17 cellular contexts compared by ENCODE assay signal in genomic region chr16:84183911-84184310, GRCh38. TPM values are rescaled to one million over a fixed set of nuclear protein-coding genes. Genes with fewer than 3 reads are reported as not detected.
DNase-seq lines count a peak whose midpoint lies in the region; ATAC-seq, FAIRE-seq and TF ChIP-seq lines count a peak whose summit lies in the region.
"Had no signal": no experiment of that assay in that cellular context is flagged by ENCODE, and none has a peak within 500 bp of the region (broad histone marks: within the 10 kb centered on the region; RNA-seq: fewer than 3 reads in every experiment).

No MANE protein-coding gene starts in this region.

- DNase-seq in DMS 273 (lab: John Stamatoyannopoulos, UW; ENCODE audit: unreplicated experiment): peak; percentile 25
- no peak for DNase-seq in DMS 273 treated with DMSO at 0.1 percent for 48 hours (lab: John Stamatoyannopoulos, UW)
- no peak for DNase-seq in PC-9
- DNase-seq in fibroblast of mammary gland (ENCODE audit: low read depth): no peak
- DNase-seq in stimulated activated effector memory CD8-positive, alpha-beta T cell treated with anti-CD3 and anti-CD28 coated beads, Interleukin-12 subunit alpha, Interleukin-12 subunit beta, amount 100 ng/mL, for 72 hours (ENCODE audit: low spot score in 2 of 2): no peak
- DNase-seq in HK-2 (ENCODE audit: unreplicated experiment): no peak
- DNase-seq in esophagus squamous epithelium (lab: John Stamatoyannopoulos, UW): no peak
- DNase-seq in D721Med (ENCODE audit: insufficient read length, low spot score): no peak
- DNase-seq: activated CD8-positive, alpha-beta memory T cell treated with anti-CD3 and anti-CD28 coated beads, Interleukin-2, amount 50 U/mL, for 48 hours; DMS79; erythroblast; NCI-H748 treated with DMSO at 0.1 percent for 48 hours had no signal

- POLR2A ChIA-PET in PC-9 (lab: Charles Lee; ENCODE audit: unreplicated experiment): no interaction called here

- no peaks in the 10 kb centered on the region for H3K9me3 Mint-ChIP-seq in stimulated activated effector memory CD8-positive, alpha-beta T cell treated with anti-CD3 and anti-CD28 coated beads, Interleukin-12 subunit alpha, Interleukin-12 subunit beta, amount 100 ng/mL, for 72 hours

- H3K27me3 ChIP-seq in PC-9 (ENCODE audit: insufficient read depth, low read depth) (no peaks in the 10 kb centered on the region), esophagus squamous epithelium (no peaks in the 10 kb centered on the region)
- H3K27me3 ChIP-seq: ascending aorta, right lobe of liver, suprapubic skin had no signal

- no peak overlapping the region for H3K4me3 ChIP-seq in PC-9
- no peak overlapping the region for H3K4me3 ChIP-seq in fibroblast of mammary gland (ENCODE audit: control insufficient read depth, low read depth, low read length)
- H3K4me3 ChIP-seq in esophagus squamous epithelium: no peak overlapping the region
- H3K4me3 ChIP-seq: ascending aorta, right lobe of liver, suprapubic skin had no signal

- H3K9me3 ChIP-seq in PC-9 (ENCODE audit: insufficient read depth, low read depth) (no peaks in the 10 kb centered on the region), esophagus squamous epithelium (no peaks in the 10 kb centered on the region)
- H3K9me3 ChIP-seq: ascending aorta, right lobe of liver, suprapubic skin had no signal

- peak overlapping the region; percentile 70 for H3K27ac Mint-ChIP-seq in stimulated activated effector memory CD8-positive, alpha-beta T cell treated with anti-CD3 and anti-CD28 coated beads, Interleukin-12 subunit alpha, Interleukin-12 subunit beta, amount 100 ng/mL, for 72 hours

- peaks cover 1% of the 10 kb centered on the region; the same call in 1 of the 2 replicates for H3F3A ChIP-seq in PC-9 (ENCODE audit: insufficient read depth, low read depth)

- H3K36me3 Mint-ChIP-seq in stimulated activated effector memory CD8-positive, alpha-beta T cell treated with anti-CD3 and anti-CD28 coated beads, Interleukin-12 subunit alpha, Interleukin-12 subunit beta, amount 100 ng/mL, for 72 hours: peaks cover 28% of the 10 kb centered on the region

- ATAC-seq in stimulated activated effector memory CD8-positive, alpha-beta T cell treated with anti-CD3 and anti-CD28 coated beads, Interleukin-12 subunit alpha, Interleukin-12 subunit beta, amount 100 ng/mL, for 72 hours: no peak

- TF ChIP-seq POLR2A in esophagus squamous epithelium (IDR thresholded peaks at IDR 0.05): no peak

- BruUV-seq in PC-9 (replicated peaks; lab: Mats Ljungman, UMichigan): no TSS peak

- peaks cover 3% of the 10 kb centered on the region; the same call in 1 of the 2 replicates for H4K20me1 ChIP-seq in PC-9 (ENCODE audit: insufficient read depth)

- peaks cover 34% of the 10 kb centered on the region for H3K79me2 ChIP-seq in PC-9 (ENCODE audit: low read depth)

- H3K4me2 ChIP-seq in PC-9: no peak overlapping the region

- peak; percentile 66 for TF ChIP-seq CTCF in PC-9 (conservative IDR thresholded peaks at IDR 0.05)
- peak; percentile 37 for TF ChIP-seq CTCF in fibroblast of mammary gland (conservative IDR thresholded peaks at IDR 0.05; ENCODE audit: control insufficient read depth, insufficient read depth, low read depth, low read length)
- TF ChIP-seq CTCF in esophagus squamous epithelium (IDR thresholded peaks at IDR 0.05): peak in 3 of 6 experiments; percentile 9 to 48 (median 15)
- TF ChIP-seq CTCF in D721Med (IDR thresholded peaks at IDR 0.05; ENCODE audit: insufficient read depth, missing control alignments): no peak

- intact Hi-C loops in PC-9 (cut with micrococcal nuclease; ENCODE audit: unreplicated experiment) (no loop called here), esophagus squamous epithelium (cut with DNase I) (loop anchor here (10.0 kb wide), 1 partner anchor 99 kb away; no protein-coding TSS in a partner anchor)

- peaks cover 10% of the 10 kb centered on the region; the same call in 1 of the 2 replicates for H3K4me1 ChIP-seq in PC-9 (replicated peaks; ENCODE audit: insufficient read depth)
- H3K4me1 ChIP-seq in esophagus squamous epithelium: peaks cover 12 to 53% (median 13%) of the 10 kb centered on the region in 3 donors

- no peaks in the 10 kb centered on the region for H3K9me2 ChIP-seq in PC-9 (ENCODE audit: insufficient read depth)

- CTCF ChIA-PET in PC-9 (lab: Charles Lee): interaction anchor here (0.6 to 0.7 kb wide), 2 partner anchors 124 to 314 kb away, joined by 3 read pairs; no protein-coding TSS in a partner anchor

- H3K36me3 ChIP-seq in PC-9 (ENCODE audit: low read depth) (no peaks in the 10 kb centered on the region; the same call in 1 of the 2 replicates), esophagus squamous epithelium (peaks cover 22 to 63% (median 31%) of the 10 kb centered on the region in 3 donors)

- WGBS in esophagus squamous epithelium, 2 donors: 85 to 88% methylated on average over 6 to 9 of the region's 9 CpGs

- H3K4me3 Mint-ChIP-seq in stimulated activated effector memory CD8-positive, alpha-beta T cell treated with anti-CD3 and anti-CD28 coated beads, Interleukin-12 subunit alpha, Interleukin-12 subunit beta, amount 100 ng/mL, for 72 hours: no peak overlapping the region

- H3K27ac ChIP-seq in PC-9 (no peak overlapping the region), esophagus squamous epithelium (peak overlapping the region in 2 of 4 donors; percentile 47 to 91)
- H3K27ac ChIP-seq: right lobe of liver, suprapubic skin had no signal

- no peak for FAIRE-seq in D721Med (lab: Jason Lieb, UNC)
- FAIRE-seq: H54 had no signal

- H2AFZ ChIP-seq in PC-9: no peak overlapping the region

- peaks cover 21% of the 10 kb centered on the region for H3K4me1 Mint-ChIP-seq in stimulated activated effector memory CD8-positive, alpha-beta T cell treated with anti-CD3 and anti-CD28 coated beads, Interleukin-12 subunit alpha, Interleukin-12 subunit beta, amount 100 ng/mL, for 72 hours

RNA-seq across cellular contexts. Expression of gene TAF1C, which starts 2.9 kb away (rescaled TPM):
- total RNA-seq in PC-9 (2021): 40.2 and 43.0 TPM in 2 replicates
- 10 to 100 TPM; 23.9 to 43.7 (median 32.1) TPM for total RNA-seq in esophagus squamous epithelium

RNA-seq across cellular contexts. Expression of gene ADAD2, which starts 7.0 kb away (rescaled TPM):
- total RNA-seq in PC-9 (2021) (not detected in 2 replicates), esophagus squamous epithelium (1 to 10 TPM in 3 of 4 donors, not detected in 1; 1.1 to 4.2 (median 1.9) TPM)
- total RNA-seq: A172, ascending aorta had no signal

RNA-seq across cellular contexts. Expression of gene DNAAF1, which starts 38.8 kb away (rescaled TPM):
- 1.2 and 3.9 TPM in 2 replicates for total RNA-seq in PC-9 (2021)
- total RNA-seq in esophagus squamous epithelium: under 1 TPM in 1 of 4 donors, not detected in 3; under 0.01 TPM
- total RNA-seq: ascending aorta had no signal

RNA-seq across cellular contexts. Expression of gene HSDL1, which starts 38.9 kb away (rescaled TPM):
- 30.5 and 32.1 TPM in 2 replicates for total RNA-seq in PC-9 (2021)
- 1 to 10 TPM; 5.0 to 9.7 (median 8.6) TPM for total RNA-seq in esophagus squamous epithelium

RNA-seq across cellular contexts. Expression of gene KCNG4, which starts 55.9 kb away (rescaled TPM):
- total RNA-seq in PC-9 (2021): not detected in 2 replicates
- not detected for total RNA-seq in esophagus squamous epithelium
- total RNA-seq: ascending aorta, right lobe of liver, suprapubic skin had no signal
